8 cellular contexts compared by ENCODE assay signal in genomic region chr19:3671680-3672574, GRCh38. TPM values are rescaled to one million over a fixed set of nuclear protein-coding genes. Genes with fewer than 3 reads are reported as not detected.
DNase-seq lines count a peak whose midpoint lies in the region; ATAC-seq, FAIRE-seq and TF ChIP-seq lines count a peak whose summit lies in the region.

No MANE protein-coding gene starts in this region.

- H3K4me3 ChIP-seq in right atrium auricular region (peak overlapping the region in 1 of 2 donors; percentile 29), pancreas (no peak overlapping the region)

- FAIRE-seq in pancreas (lab: Jason Lieb, UNC): no peak

- DNase-seq in GM13976 (ENCODE audit: low spot score) (peak; percentile 67), right atrium auricular region (ENCODE audit: low spot score) (no peak), hepatic stellate cell (ENCODE audit: low spot score) (no peak), SKM-1 (lab: John Stamatoyannopoulos, UW; ENCODE audit: unreplicated experiment) (no peak), pancreas (no peak)
- peak; percentile 41 for DNase-seq in activated CD8-positive, alpha-beta memory T cell treated with anti-CD3 and anti-CD28 coated beads, Interleukin-2, amount 50 U/mL, for 4 hours
- peak; percentile 22 for DNase-seq in stimulated activated CD4-positive, alpha-beta T cell treated with anti-CD3 and anti-CD28 coated beads, Interleukin-4, amount 100 ng/mL, for 24 hours

- H3K27me3 ChIP-seq in right atrium auricular region (no peaks in the 10 kb centered on the region), pancreas (no peaks in the 10 kb centered on the region)

- H3K4me1 ChIP-seq in right atrium auricular region (peaks cover 0 to 71% of the 10 kb centered on the region in 2 donors), pancreas (no peaks in the 10 kb centered on the region)

- TF ChIP-seq CTCF in GM13976 (IDR thresholded peaks at IDR 0.05; ENCODE audit: borderline replicate concordance, control extremely low read depth, extremely low read depth, insufficient read depth, missing control alignments) (peak; percentile 30), right atrium auricular region (IDR thresholded peaks at IDR 0.05) (no peak), pancreas (IDR thresholded peaks at IDR 0.05) (no peak)

- intact Hi-C loops in pancreas (cut with DNase I): loop anchor here in 1 of 3 donors (10.0 kb wide), 1 partner anchor 143 kb away; no protein-coding TSS in a partner anchor

- H3K9me3 ChIP-seq in right atrium auricular region (no peaks in the 10 kb centered on the region), pancreas (no peaks in the 10 kb centered on the region)

- in situ Hi-C loops in GM13976 (cut with MboI; ENCODE audit: low sequenced_read_pairs, unreplicated experiment): no loop called here

- H3K36me3 ChIP-seq in right atrium auricular region: peaks cover 5% of the 10 kb centered on the region
- H3K36me3 ChIP-seq in pancreas: no peaks in the 10 kb centered on the region

- ATAC-seq in HG02571 (IDR thresholded peaks at IDR 0.05; ENCODE audit: unreplicated experiment) (no peak), pancreas (no peak)

- H3K27ac ChIP-seq in right atrium auricular region (peak overlapping the region; percentile 96 to 99), pancreas (peak overlapping the region in 2 of 4 donors; percentile 45 to 48)

- 82 to 84% methylated on average over 40 of the region's 40 CpGs for WGBS in pancreas, 2 donors

RNA-seq across cellular contexts. Expression of gene PIP5K1C, which starts 28.3 kb away (rescaled TPM):
- 10 to 100 TPM; 31.3 to 45.8 TPM for total RNA-seq in right atrium auricular region
- 10 to 100 TPM; 12.9 to 21.4 (median 14.9) TPM for total RNA-seq in pancreas
- polyA plus RNA-seq in pancreas: 10 to 100 TPM; 14.1 to 24.8 TPM

RNA-seq across cellular contexts. Expression of gene TJP3, which starts 36.3 kb away (rescaled TPM):
- total RNA-seq in right atrium auricular region: 1 to 10 TPM in 1 of 2 donors, not detected in 1; 1.1 TPM
- total RNA-seq in pancreas: 10 to 100 TPM in 5 of 6 donors, 1 to 10 TPM in 1; 9.2 to 23.7 (median 15.1) TPM
- polyA plus RNA-seq in pancreas: 10 to 100 TPM; 26.2 to 36.0 TPM

RNA-seq across cellular contexts. Expression of gene CACTIN, which starts 45.3 kb away (rescaled TPM):
- total RNA-seq in right atrium auricular region: 10 to 100 TPM; 11.2 to 22.8 TPM
- 10 to 100 TPM in 3 of 6 donors, 1 to 10 TPM in 3; 6.8 to 14.6 (median 10.4) TPM for total RNA-seq in pancreas
- polyA plus RNA-seq in pancreas: 10 to 100 TPM; 17.4 to 27.2 TPM

Comparison
In these comparisons a context has a peak if more than half of its experiments do, and no peak if none do; other contexts are left out.
1. DNase-seq: peak in GM13976 (single experiment), activated CD8-positive, alpha-beta memory T cell treated with anti-CD3 and anti-CD28 coated beads, Interleukin-2, amount 50 U/mL, for 4 hours (single experiment) and stimulated activated CD4-positive, alpha-beta T cell treated with anti-CD3 and anti-CD28 coated beads, Interleukin-4, amount 100 ng/mL, for 24 hours (single experiment); none in right atrium auricular region (single experiment), hepatic stellate cell (single experiment), SKM-1 (single experiment) and pancreas (0 of 6).
2. RNA of gene TJP3, which starts 36.3 kb away (total RNA-seq): 9.2 to 23.7 TPM in pancreas; 1.1 TPM in right atrium auricular region; every median in the first group is over 4 times any median in the second.